16 cellular contexts compared by ENCODE assay signal in the genomic region with DNA sequence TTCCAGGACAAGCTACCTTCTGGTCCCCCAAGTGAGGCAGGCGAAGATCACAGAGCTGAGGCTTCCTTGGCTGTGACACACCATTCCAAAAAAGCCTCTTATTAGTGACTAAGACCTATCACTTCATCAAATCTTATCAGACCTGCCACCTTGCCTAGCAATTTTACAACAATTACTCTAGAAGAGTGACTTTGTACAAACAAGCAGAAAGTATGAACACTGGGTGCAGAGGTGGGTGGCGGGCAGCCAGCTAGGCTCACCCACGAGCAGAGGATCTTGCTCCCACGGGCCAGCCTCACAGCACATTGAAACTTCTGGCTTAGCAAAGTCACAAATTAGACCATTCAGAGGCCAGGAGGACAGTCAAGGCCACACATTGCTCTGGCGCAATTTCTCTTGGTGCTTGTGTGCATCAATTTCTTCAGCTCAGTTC. TPM values are rescaled to one million over a fixed set of nuclear protein-coding genes. Genes with fewer than 3 reads are reported as not detected.
DNase-seq lines count a peak whose midpoint lies in the region; ATAC-seq, FAIRE-seq and TF ChIP-seq lines count a peak whose summit lies in the region.
"Had no signal": no experiment of that assay in that cellular context is flagged by ENCODE, and none has a peak within 500 bp of the region (broad histone marks: within the 10 kb centered on the region; RNA-seq: fewer than 3 reads in every experiment).

No MANE protein-coding gene starts in this region.

- H3K27ac ChIP-seq in endothelial cell of umbilical vein (ENCODE audit: insufficient read depth, low read depth, low read length), result peak overlapping the region; percentile 16
- H3K27ac ChIP-seq in subcutaneous abdominal adipose tissue (ENCODE audit: low read depth, low read length), result peak overlapping the region; percentile 50
- H3K27ac ChIP-seq: transverse colon had no signal

- BruUV-seq in endothelial cell of umbilical vein (replicated peaks; lab: Mats Ljungman, UMichigan), result no TSS peak

- peak; percentile 70 for FAIRE-seq in endothelial cell of umbilical vein (lab: Jason Lieb, UNC)
- FAIRE-seq: colon, GM12878, keratinocyte had no signal

- peak overlapping the region; percentile 24 for H3K4me3 Mint-ChIP-seq in activated CD4-positive, alpha-beta memory T cell treated with anti-CD3 and anti-CD28 coated beads for 36 hours

- no peaks in the 10 kb centered on the region for H4K20me1 ChIP-seq in endothelial cell of umbilical vein (replicated peaks; ENCODE audit: control insufficient read depth, extremely low read depth, insufficient read depth, low read length)

- no peak for ATAC-seq in HG03175 (IDR thresholded peaks at IDR 0.05; ENCODE audit: unreplicated experiment)
- ATAC-seq: GM12878, Right ventricle myocardium inferior, sciatic nerve had no signal

- intact Hi-C loops in activated CD4-positive, alpha-beta memory T cell treated with anti-CD3 and anti-CD28 coated beads for 36 hours (cut with micrococcal nuclease), result loop anchor here (10.0 kb wide), 2 partner anchors 242 to 278 kb away; partner anchors contain the start of genes STRADA and TEX2
- intact Hi-C loops in endothelial cell of umbilical vein (cut with micrococcal nuclease), result no loop called here

- TF ChIP-seq CTCF in endothelial cell of umbilical vein (IDR thresholded peaks at IDR 0.05; ENCODE audit: extremely low read depth in 1 of 2, insufficient read depth in 1 of 2, low read depth in 1 of 2, low read length in 2 of 2), result no peak

- no peak overlapping the region for H3K4me3 ChIP-seq in endothelial cell of umbilical vein (replicated peaks in 1 of 3; ENCODE audit: insufficient read depth in 1 of 3, low read depth in 1 of 3, low read length in 3 of 3)
- no peak overlapping the region for H3K4me3 ChIP-seq in subcutaneous abdominal adipose tissue (ENCODE audit: low read depth in 1 of 5, low read length in 5 of 5)
- H3K4me3 ChIP-seq: GM12878, transverse colon had no signal

- POLR2A ChIA-PET in activated CD4-positive, alpha-beta memory T cell treated with anti-CD3 and anti-CD28 coated beads for 36 hours (lab: Charles Lee), result interaction anchor here (0.9 to 7.5 kb wide), 2 partner anchors 108 to 123 kb away, joined by 10 to 85 read pairs; partner anchors contain the start of gene ERN1
- POLR2A ChIA-PET in endothelial cell of umbilical vein (lab: Charles Lee), result interaction anchor here (1.2 kb wide), 1 partner anchor 16 kb away, joined by 6 read pairs; no protein-coding TSS in a partner anchor

- CTCF ChIA-PET in activated CD4-positive, alpha-beta memory T cell treated with anti-CD3 and anti-CD28 coated beads for 36 hours (lab: Charles Lee), result interaction anchor here (0.7 to 14.4 kb wide), 3 partner anchors 103 to 125 kb away, joined by 3 to 583 read pairs (median 3); partner anchors contain the start of gene ERN1
- CTCF ChIA-PET in endothelial cell of umbilical vein (lab: Charles Lee), result interaction anchor here (1.0 to 15.1 kb wide), 7 partner anchors 13 to 111 kb away, joined by 3 to 802 read pairs (median 19); partner anchors contain the start of genes ERN1 and GH1

- H3K9me3 Mint-ChIP-seq in activated CD4-positive, alpha-beta memory T cell treated with anti-CD3 and anti-CD28 coated beads for 36 hours, result no peaks in the 10 kb centered on the region

- no peak overlapping the region for H2AFZ ChIP-seq in endothelial cell of umbilical vein (ENCODE audit: low read depth, low read length)

- H3K9me3 ChIP-seq in endothelial cell of umbilical vein (replicated peaks; ENCODE audit: control insufficient read depth, insufficient read depth, low read length) (no peaks in the 10 kb centered on the region), subcutaneous abdominal adipose tissue (ENCODE audit: control insufficient read depth in 5 of 5, low read length in 5 of 5) (no peaks in the 10 kb centered on the region)
- H3K9me3 ChIP-seq: transverse colon had no signal

- no peak for TF ChIP-seq POLR2A in endothelial cell of umbilical vein (IDR thresholded peaks at IDR 0.05; ENCODE audit: low read depth, low read length)

- no peaks in the 10 kb centered on the region for H3K27me3 Mint-ChIP-seq in activated CD4-positive, alpha-beta memory T cell treated with anti-CD3 and anti-CD28 coated beads for 36 hours

- H3K4me2 ChIP-seq in endothelial cell of umbilical vein (ENCODE audit: insufficient read depth, low read length), result no peak overlapping the region

- H3K79me2 ChIP-seq in endothelial cell of umbilical vein (ENCODE audit: control insufficient read depth, insufficient read depth, low read length), result peaks cover 24% of the 10 kb centered on the region

- peaks cover 63% of the 10 kb centered on the region for H3K4me1 Mint-ChIP-seq in activated CD4-positive, alpha-beta memory T cell treated with anti-CD3 and anti-CD28 coated beads for 36 hours (ENCODE audit: low read depth)

- H3K9ac ChIP-seq in endothelial cell of umbilical vein (replicated peaks; ENCODE audit: extremely low read depth, insufficient read depth, low read length) (no peak overlapping the region), subcutaneous abdominal adipose tissue (ENCODE audit: low read length in 5 of 5) (no peak overlapping the region)

- no peaks in the 10 kb centered on the region for H3K9me1 ChIP-seq in endothelial cell of umbilical vein (replicated peaks; ENCODE audit: control insufficient read depth, extremely low read depth, insufficient read depth, low read length)

- peak; percentile 54 for DNase-seq in activated CD8-positive, alpha-beta memory T cell treated with anti-CD3 and anti-CD28 coated beads for 24 hours
- no peak for DNase-seq in activated CD8-positive, alpha-beta memory T cell treated with anti-CD3 and anti-CD28 coated beads, Interleukin-2, amount 50 U/mL, for 4 hours
- DNase-seq in activated CD4-positive, alpha-beta memory T cell treated with anti-CD3 and anti-CD28 coated beads for 36 hours, result peak; percentile 55
- DNase-seq in endothelial cell of umbilical vein (ENCODE audit: low read depth, low spot score), result peak; percentile 35
- no peak for DNase-seq in SHP77 treated with DMSO at 0.1 percent for 48 hours (lab: John Stamatoyannopoulos, UW)
- no peak for DNase-seq in NCI-H187 (lab: John Stamatoyannopoulos, UW)
- DNase-seq: transverse colon had no signal

- H3K4me1 ChIP-seq in endothelial cell of umbilical vein (ENCODE audit: control insufficient read depth, extremely low read depth, insufficient read depth, low read length) (peaks cover 51% of the 10 kb centered on the region), subcutaneous abdominal adipose tissue (ENCODE audit: control insufficient read depth in 5 of 5, insufficient read depth in 5 of 5, low read length in 5 of 5) (peaks cover 12 to 35% (median 24%) of the 10 kb centered on the region in 5 donors)

- dilution Hi-C loops in endothelial cell of umbilical vein (cut with MboI; ENCODE audit: extremely low pct_ligation_motif_present, low sequenced_read_pairs), result no loop called here

- H3K36me3 ChIP-seq in endothelial cell of umbilical vein (ENCODE audit: control insufficient read depth in 2 of 2, extremely low read depth in 1 of 2, insufficient read depth in 2 of 2, low read length in 2 of 2) (no peaks in the 10 kb centered on the region), subcutaneous abdominal adipose tissue (ENCODE audit: control insufficient read depth in 5 of 5, insufficient read depth in 5 of 5, low read length in 5 of 5) (no peaks in the 10 kb centered on the region)
- H3K36me3 ChIP-seq: transverse colon had no signal

- H3K27ac Mint-ChIP-seq in activated CD4-positive, alpha-beta memory T cell treated with anti-CD3 and anti-CD28 coated beads for 36 hours, result peak overlapping the region; percentile 98

- H3K27me3 ChIP-seq in endothelial cell of umbilical vein (ENCODE audit: control insufficient read depth in 2 of 2, insufficient read depth in 2 of 2, low read length in 2 of 2) (no peaks in the 10 kb centered on the region), subcutaneous abdominal adipose tissue (ENCODE audit: control insufficient read depth in 5 of 5, insufficient read depth in 4 of 5, low read length in 5 of 5) (no peaks in the 10 kb centered on the region)
- H3K27me3 ChIP-seq: transverse colon had no signal

- H3K36me3 Mint-ChIP-seq in activated CD4-positive, alpha-beta memory T cell treated with anti-CD3 and anti-CD28 coated beads for 36 hours, result peaks cover 2% of the 10 kb centered on the region

RNA-seq across cellular contexts. Expression of gene ICAM2, which starts 2.2 kb away (rescaled TPM):
- 10 to 100 TPM; 65.0 to 66.7 TPM for total RNA-seq in activated CD4-positive, alpha-beta memory T cell treated with anti-CD3 and anti-CD28 coated beads for 36 hours
- total RNA-seq in endothelial cell of umbilical vein, result 514 and 586 TPM in 2 replicates
- polyA plus RNA-seq in endothelial cell of umbilical vein, result 2,377 and 2,759 TPM in 2 replicates
- 1,397 and 1,487 TPM in 2 replicates for polyA plus RNA-seq in endothelial cell of umbilical vein (2011; cell fraction: cytosol; rRNA removed)
- polyA plus RNA-seq in endothelial cell of umbilical vein (2011; cell fraction: nucleus; rRNA removed), result 644 and 716 TPM in 2 replicates
- 616 and 790 TPM in 2 replicates for polyA plus RNA-seq in endothelial cell of umbilical vein (2012)
- polyA minus RNA-seq in endothelial cell of umbilical vein, result 1,340 and 1,357 TPM in 2 replicates
- polyA minus RNA-seq in endothelial cell of umbilical vein (2011; cell fraction: cytosol; rRNA and poly(A)+ RNA removed), result not detected
- 203 and 216 TPM in 2 replicates for polyA minus RNA-seq in endothelial cell of umbilical vein (2011; cell fraction: nucleus; rRNA and poly(A)+ RNA removed)

RNA-seq across cellular contexts. Expression of gene PRR29, which starts 24.5 kb away (rescaled TPM):
- total RNA-seq in activated CD4-positive, alpha-beta memory T cell treated with anti-CD3 and anti-CD28 coated beads for 36 hours, result 1 to 10 TPM; 2.0 to 3.4 TPM
- total RNA-seq in endothelial cell of umbilical vein, result 0.78 and 1.2 TPM in 2 replicates
- polyA plus RNA-seq in endothelial cell of umbilical vein, result 0.39 and 0.60 TPM in 2 replicates
- polyA plus RNA-seq in endothelial cell of umbilical vein (2011; cell fraction: cytosol; rRNA removed), result 0.22 and 0.25 TPM in 2 replicates
- 1.1 TPM in 2 replicates for polyA plus RNA-seq in endothelial cell of umbilical vein (2011; cell fraction: nucleus; rRNA removed)
- polyA plus RNA-seq in endothelial cell of umbilical vein (2012), result 27.6 and 50.2 TPM in 2 replicates
- 0.40 and 0.46 TPM in 2 replicates for polyA minus RNA-seq in endothelial cell of umbilical vein
- polyA minus RNA-seq in endothelial cell of umbilical vein (2011; cell fraction: cytosol; rRNA and poly(A)+ RNA removed), result not detected
- 0.53 and 0.77 TPM in 2 replicates for polyA minus RNA-seq in endothelial cell of umbilical vein (2011; cell fraction: nucleus; rRNA and poly(A)+ RNA removed)
- total RNA-seq: transverse colon had no signal

RNA-seq across cellular contexts. Expression of gene SCN4A, which starts 49.9 kb away (rescaled TPM):
- total RNA-seq in activated CD4-positive, alpha-beta memory T cell treated with anti-CD3 and anti-CD28 coated beads for 36 hours, result under 1 TPM; 0.33 to 0.75 TPM
- 0.40 TPM in 1 of 2 replicates, not detected in the other for total RNA-seq in endothelial cell of umbilical vein
- polyA plus RNA-seq in endothelial cell of umbilical vein, result 0.01 and 0.02 TPM in 2 replicates
- polyA plus RNA-seq in endothelial cell of umbilical vein (2011; cell fraction: cytosol; rRNA removed), result 0.06 and 0.11 TPM in 2 replicates
- 0.08 and 0.20 TPM in 2 replicates for polyA plus RNA-seq in endothelial cell of umbilical vein (2011; cell fraction: nucleus; rRNA removed)
- polyA plus RNA-seq in endothelial cell of umbilical vein (2012), result 0.04 and 0.13 TPM in 2 replicates
- 0.07 TPM in 1 of 2 replicates, not detected in the other for polyA minus RNA-seq in endothelial cell of umbilical vein
- polyA minus RNA-seq in endothelial cell of umbilical vein (2011; cell fraction: cytosol; rRNA and poly(A)+ RNA removed), result 0.51 TPM
- 0.10 TPM in 1 of 2 replicates, not detected in the other for polyA minus RNA-seq in endothelial cell of umbilical vein (2011; cell fraction: nucleus; rRNA and poly(A)+ RNA removed)
- total RNA-seq: fibroblast of villous mesenchyme, HT1080 had no signal
- polyA plus RNA-seq: keratinocyte had no signal

Comparison
In these comparisons a context has a peak if more than half of its experiments do, and no peak if none do; other contexts are left out.
1. DNase-seq: peak in activated CD8-positive, alpha-beta memory T cell treated with anti-CD3 and anti-CD28 coated beads for 24 hours (single experiment), activated CD4-positive, alpha-beta memory T cell treated with anti-CD3 and anti-CD28 coated beads for 36 hours (single experiment) and endothelial cell of umbilical vein (single experiment); none in activated CD8-positive, alpha-beta memory T cell treated with anti-CD3 and anti-CD28 coated beads, Interleukin-2, amount 50 U/mL, for 4 hours (single experiment), SHP77 treated with DMSO at 0.1 percent for 48 hours (single experiment) and NCI-H187 (0 of 2).